1 cellular context compared by ENCODE assay signal in genomic region chr3:119580148-119580760, GRCh38.
TF ChIP-seq lines count a peak whose summit lies in the region.

No MANE protein-coding gene starts in this region.

TF ChIP-seq in endothelial cell of umbilical vein, 7 proteins besides CTCF, POLR2A, EP300 and RAD21 (continued from another document):
- TF ChIP-seq MAX (IDR thresholded peaks at IDR 0.05; ENCODE audit: insufficient read depth, insufficient read length) (no peak), JUN (IDR thresholded peaks at IDR 0.05; ENCODE audit: borderline replicate concordance, insufficient read depth, insufficient read length, low read depth) (no peak), MYC (IDR thresholded peaks at IDR 0.05; ENCODE audit: low read depth, low read length) (no peak), EZH2 (IDR thresholded peaks at IDR 0.05; ENCODE audit: borderline replicate concordance, low read depth, low read length, severe bottlenecking) (no peak), GATA2 (IDR thresholded peaks at IDR 0.05; ENCODE audit: insufficient read depth, insufficient read length, low read depth, low read length) (no peak), POLR2AphosphoS5 (IDR thresholded peaks at IDR 0.05; ENCODE audit: insufficient read depth, low read depth, low read length) (no peak)
